Comparison of ENCODE assay signal across 8 cellular contexts in genomic region chr19:17719730-17720486, GRCh38.
DNase-seq lines count a peak whose midpoint lies in the region; ATAC-seq lines count a peak whose summit lies in the region.

No MANE protein-coding gene starts in this region.

- in situ Hi-C loops in ACHN (cut with HindIII; ENCODE audit: low pct_ligation_motif_present, low pct_unique_long_range_greater_than_20kb, low sequenced_read_pairs) = no loop called here

- H3K36me3 Mint-ChIP-seq in activated naive CD8-positive, alpha-beta T cell = no peaks in the 10 kb centered on the region

- peaks cover 30% of the 10 kb centered on the region for H3K4me1 Mint-ChIP-seq in activated naive CD8-positive, alpha-beta T cell (ENCODE audit: low read depth)

- DNase-seq in AG20443 (ENCODE audit: low spot score) (peak; percentile 16), NCI-H345 treated with DMSO at 0.1 percent for 48 hours (lab: John Stamatoyannopoulos, UW; ENCODE audit: unreplicated experiment) (peak; percentile 8), iPS-NIHi7 (ENCODE audit: extremely low spot score) (peak; percentile 30), ACHN (no peak), glomerular visceral epithelial cell (ENCODE audit: extremely low spot score) (no peak)
- DNase-seq in stimulated activated CD4-positive, alpha-beta T cell treated with anti-CD3 and anti-CD28 coated beads, Interleukin-2, amount 100 ng/mL, for 4 hours (ENCODE audit: low read depth) = peak; percentile 64

- no peaks in the 10 kb centered on the region for H3K9me3 Mint-ChIP-seq in activated naive CD8-positive, alpha-beta T cell (ENCODE audit: low read depth)

- H3K27me3 Mint-ChIP-seq in activated naive CD8-positive, alpha-beta T cell = no peaks in the 10 kb centered on the region

- H3K4me3 Mint-ChIP-seq in activated naive CD8-positive, alpha-beta T cell = peak overlapping the region; percentile 93

- H3K27ac Mint-ChIP-seq in activated naive CD8-positive, alpha-beta T cell = peak overlapping the region; percentile 85

- peak; percentile 36 for ATAC-seq in GM21381 (IDR thresholded peaks at IDR 0.05; ENCODE audit: unreplicated experiment)

Comparison
In these comparisons a context has a peak if more than half of its experiments do, and no peak if none do; other contexts are left out.
1. DNase-seq: peak in AG20443 (single experiment), NCI-H345 treated with DMSO at 0.1 percent for 48 hours (single experiment), iPS-NIHi7 (single experiment) and stimulated activated CD4-positive, alpha-beta T cell treated with anti-CD3 and anti-CD28 coated beads, Interleukin-2, amount 100 ng/mL, for 4 hours (single experiment); none in ACHN (single experiment) and glomerular visceral epithelial cell (single experiment).